15 cellular contexts compared by ENCODE assay signal in genomic region chr9:98975838-98976237, GRCh38. TPM values are rescaled to one million over a fixed set of nuclear protein-coding genes. Genes with fewer than 3 reads are reported as not detected.
"Had no signal": no experiment of that assay in that cellular context is flagged by ENCODE, and none has a peak within 500 bp of the region (broad histone marks: within the 10 kb centered on the region; RNA-seq: fewer than 3 reads in every experiment).

No MANE protein-coding gene starts in this region.

- H3K36me3 ChIP-seq: lower lobe of right lung had no signal

- H3K9me3 Mint-ChIP-seq: activated CD4-positive, alpha-beta T cell treated with anti-CD3 and anti-CD28 coated beads, Interleukin-2, amount 10 ng/mL, durations not matched to agents 24 days and 14 days; activated naive CD4-positive, alpha-beta T cell treated with anti-CD3 and anti-CD28 coated beads, Interleukin-2, amount 50 U/mL, for 72 hours; immature natural killer cell; naive thymus-derived CD4-positive, alpha-beta T cell; stimulated activated naive B cell treated with anti-CD40 and anti-IgM and Interleukin-4, amounts not matched to agents 10 μg/mL and 1 μg/mL and 100 μg/mL, for 72 hours; type B pancreatic cell had no signal

- H3K4me3 Mint-ChIP-seq: activated CD8-positive, alpha-beta T cell treated with anti-CD3 and anti-CD28 coated beads, Interleukin-2, amount 10 ng/mL, durations not matched to agents 7 days and 5 days; type B pancreatic cell had no signal

- H3K27ac Mint-ChIP-seq: activated CD4-positive, alpha-beta T cell treated with anti-CD3 and anti-CD28 coated beads, Interleukin-2, amount 10 ng/mL, durations not matched to agents 24 days and 14 days; activated CD8-positive, alpha-beta T cell treated with anti-CD3 and anti-CD28 coated beads, Interleukin-2, amount 10 ng/mL, durations not matched to agents 7 days and 5 days; activated naive CD4-positive, alpha-beta T cell treated with anti-CD3 and anti-CD28 coated beads, Interleukin-2, amount 50 U/mL, for 72 hours; naive thymus-derived CD4-positive, alpha-beta T cell; stimulated activated naive B cell treated with anti-CD40 and anti-IgM and Interleukin-4, amounts not matched to agents 10 μg/mL and 1 μg/mL and 100 μg/mL, for 72 hours; type B pancreatic cell had no signal

- H3K9me3 ChIP-seq: lower lobe of right lung had no signal

- DNase-seq: activated CD4-positive, alpha-beta T cell treated with anti-CD3 and anti-CD28 coated beads, Interleukin-2, amount 10 ng/mL, durations not matched to agents 24 days and 14 days; activated CD4-positive, CD25-positive, alpha-beta regulatory T cell; activated CD8-positive, alpha-beta memory T cell treated with anti-CD3 and anti-CD28 coated beads, Interleukin-2, amount 50 U/mL, for 4 hours; activated CD8-positive, alpha-beta T cell treated with anti-CD3 and anti-CD28 coated beads, Interleukin-2, amount 10 ng/mL, durations not matched to agents 7 days and 5 days; activated gamma-delta T cell; activated T-cell treated with anti-CD3 and anti-CD28 coated beads, Interleukin-2, amount 50 U/mL, for 48 hours; immature natural killer cell; lower lobe of right lung; naive thymus-derived CD4-positive, alpha-beta T cell; occipital lobe; stimulated activated CD4-positive, alpha-beta T cell treated with anti-CD3 and anti-CD28 coated beads, Interleukin-15, amount 100 ng/mL, for 24 hours; stimulated activated CD4-positive, alpha-beta T cell treated with anti-CD3 and anti-CD28 coated beads, Interleukin-4, amount 100 ng/mL, for 1 hour; stimulated activated naive B cell treated with anti-CD40 and anti-IgM and Interleukin-4, amounts not matched to agents 10 μg/mL and 1 μg/mL and 100 μg/mL, for 72 hours had no signal

- H3K27ac ChIP-seq: lower lobe of right lung had no signal

- H3K36me3 Mint-ChIP-seq: activated naive CD4-positive, alpha-beta T cell treated with anti-CD3 and anti-CD28 coated beads, Interleukin-2, amount 50 U/mL, for 72 hours; immature natural killer cell; naive thymus-derived CD4-positive, alpha-beta T cell; stimulated activated naive B cell treated with anti-CD40 and anti-IgM and Interleukin-4, amounts not matched to agents 10 μg/mL and 1 μg/mL and 100 μg/mL, for 72 hours; type B pancreatic cell had no signal

RNA-seq across cellular contexts. Expression of gene COL15A1, which starts 32.1 kb away (rescaled TPM):
- polyA plus RNA-seq: naive thymus-derived CD4-positive, alpha-beta T cell had no signal
